ENCODE assay signal across 8 cellular contexts in the genomic region with DNA sequence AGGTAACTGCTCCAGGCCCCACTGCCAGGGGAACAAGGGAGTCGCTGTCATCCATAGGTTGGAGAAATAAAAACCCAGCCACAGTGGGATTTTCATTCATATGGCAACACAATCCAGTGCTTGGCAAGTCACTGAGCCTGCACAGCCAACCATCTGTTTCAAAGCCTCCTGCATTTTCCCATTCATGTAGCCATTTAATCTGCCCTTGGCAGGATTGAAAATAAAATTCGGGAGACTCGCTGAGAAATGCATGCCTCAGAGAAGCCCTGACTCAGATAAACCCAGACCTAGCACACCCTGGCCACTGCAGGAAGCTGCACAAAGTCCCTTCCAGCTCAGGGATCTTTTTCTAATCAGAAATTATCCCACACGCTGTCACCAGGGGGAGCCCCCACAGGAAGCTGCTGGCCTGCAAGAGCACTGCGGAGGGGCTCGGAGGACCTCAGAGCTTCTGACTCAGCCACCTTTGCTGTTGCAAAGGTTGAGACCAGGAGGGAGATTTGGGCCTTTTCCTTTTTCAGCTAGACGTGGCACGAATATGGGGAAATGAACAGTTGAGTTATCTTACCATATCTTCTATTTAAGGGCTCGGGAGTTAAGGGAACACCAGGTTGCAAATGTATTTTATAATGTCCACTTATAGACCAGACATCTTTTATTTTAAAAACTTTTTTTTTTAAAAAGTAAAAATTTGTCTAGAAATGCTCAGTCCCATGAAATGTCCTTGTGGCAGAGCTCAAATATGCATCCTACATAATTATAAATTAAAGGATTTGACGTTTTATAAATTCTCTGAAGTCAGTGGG.
DNase-seq lines count a peak whose midpoint lies in the region; ATAC-seq, FAIRE-seq and TF ChIP-seq lines count a peak whose summit lies in the region.

No MANE protein-coding gene starts in this region.

- no peaks in the 10 kb centered on the region for H3K4me1 ChIP-seq in left lung

- peaks cover 4% of the 10 kb centered on the region for H3K27me3 ChIP-seq in AG04450 (ENCODE audit: control insufficient read depth, insufficient read depth, low read length)
- H3K27me3 ChIP-seq in left lung = no peaks in the 10 kb centered on the region

- H3K27me3 Mint-ChIP-seq in activated B cell treated with CpG ODN at 0.5 μM for 24 hours = peaks cover 22% of the 10 kb centered on the region

- peak; percentile 94 for ATAC-seq in HG02943 (IDR thresholded peaks at IDR 0.05; ENCODE audit: low read depth, unreplicated experiment)
- peak; percentile 93 for ATAC-seq in activated B cell treated with CpG ODN at 0.5 μM for 24 hours (ENCODE audit: low read depth)
- peak; percentile 91 for ATAC-seq in left lung

- H3K27ac ChIP-seq in AG04450 (ENCODE audit: low read depth, low read length) (no peak overlapping the region), left lung (no peak overlapping the region)

- H3K9me3 Mint-ChIP-seq in activated B cell treated with CpG ODN at 0.5 μM for 24 hours = no peaks in the 10 kb centered on the region

- POLR2A ChIA-PET in AG04450 (lab: Yijun Ruan, JAX) (interaction anchor here (1.0 kb wide), 1 partner anchor 73 kb away, joined by 6 read pairs; no protein-coding TSS in a partner anchor), activated B cell treated with CpG ODN at 0.5 μM for 24 hours (lab: Charles Lee) (no interaction called here)

- CTCF ChIA-PET in AG04450 (lab: Charles Lee) (interaction anchor here (0.6 to 5.3 kb wide), 65 partner anchors 8 to 1183 kb away, joined by 3 to 51 read pairs (median 4); a partner anchor contains a TSS), activated B cell treated with CpG ODN at 0.5 μM for 24 hours (lab: Charles Lee) (interaction anchor here (0.8 to 3.2 kb wide), 16 partner anchors 8 to 927 kb away, joined by 3 to 38 read pairs (median 6); no protein-coding TSS in a partner anchor)

- peak; percentile 91 for TF ChIP-seq CTCF in AG04450 (IDR thresholded peaks at IDR 0.05; ENCODE audit: low read depth, low read length)
- no peak for TF ChIP-seq CTCF in activated B cell treated with CpG ODN at 0.5 μM for 24 hours (IDR thresholded peaks at IDR 0.05)
- TF ChIP-seq CTCF in left lung (IDR thresholded peaks at IDR 0.05) = peak; percentile 56 to 77

- H3K9me3 ChIP-seq in AG04450 (ENCODE audit: control insufficient read depth, insufficient read depth, low read length) = no peaks in the 10 kb centered on the region
- H3K9me3 ChIP-seq in left lung = no peaks in the 10 kb centered on the region

- no peak overlapping the region for H3K27ac Mint-ChIP-seq in activated B cell treated with CpG ODN at 0.5 μM for 24 hours

- DNase-seq in AG04450 (ENCODE audit: low read depth, low spot score) (peak; percentile 39), GM18507 (ENCODE audit: extremely low spot score, insufficient read length, low read depth) (peak; percentile 28), NCI-H2081 treated with DMSO at 0.1 percent for 48 hours (lab: John Stamatoyannopoulos, UW) (peak; percentile 25), activated B cell treated with CpG ODN at 0.5 μM for 24 hours (peak; percentile 36), left lung (peak; percentile 37 to 71)
- peak; percentile 26 for DNase-seq in central memory CD4-positive, alpha-beta T cell
- peak in 2 of 3 donors; percentile 27 to 48 for DNase-seq in stimulated activated CD4-positive, alpha-beta T cell treated with anti-CD3 and anti-CD28 coated beads, TNF-alpha, amount 100 ng/mL, for 1 hour (ENCODE audit: low read depth in 3 of 3, low spot score in 1 of 3)

- H3K4me3 Mint-ChIP-seq in activated B cell treated with CpG ODN at 0.5 μM for 24 hours = no peak overlapping the region

- FAIRE-seq in GM18507 (lab: Jason Lieb, UNC) = peak; percentile 70

- peaks cover 2% of the 10 kb centered on the region for H3K4me1 Mint-ChIP-seq in activated B cell treated with CpG ODN at 0.5 μM for 24 hours

- H3K36me3 Mint-ChIP-seq in activated B cell treated with CpG ODN at 0.5 μM for 24 hours (ENCODE audit: low read depth) = no peaks in the 10 kb centered on the region

- intact Hi-C loops in activated B cell treated with CpG ODN at 0.5 μM for 24 hours (cut with micrococcal nuclease) = loop anchor here (1.0 to 5.0 kb wide), 4 partner anchors 707 to 1186 kb away; no protein-coding TSS in a partner anchor
- intact Hi-C loops in left lung (cut with DNase I) = no loop called here

- H3K4me3 ChIP-seq in AG04450 (ENCODE audit: low read depth, low read length) (no peak overlapping the region), left lung (no peak overlapping the region)

- no peaks in the 10 kb centered on the region for H3K36me3 ChIP-seq in left lung
